9 cellular contexts compared by ENCODE assay signal in the genomic region with DNA sequence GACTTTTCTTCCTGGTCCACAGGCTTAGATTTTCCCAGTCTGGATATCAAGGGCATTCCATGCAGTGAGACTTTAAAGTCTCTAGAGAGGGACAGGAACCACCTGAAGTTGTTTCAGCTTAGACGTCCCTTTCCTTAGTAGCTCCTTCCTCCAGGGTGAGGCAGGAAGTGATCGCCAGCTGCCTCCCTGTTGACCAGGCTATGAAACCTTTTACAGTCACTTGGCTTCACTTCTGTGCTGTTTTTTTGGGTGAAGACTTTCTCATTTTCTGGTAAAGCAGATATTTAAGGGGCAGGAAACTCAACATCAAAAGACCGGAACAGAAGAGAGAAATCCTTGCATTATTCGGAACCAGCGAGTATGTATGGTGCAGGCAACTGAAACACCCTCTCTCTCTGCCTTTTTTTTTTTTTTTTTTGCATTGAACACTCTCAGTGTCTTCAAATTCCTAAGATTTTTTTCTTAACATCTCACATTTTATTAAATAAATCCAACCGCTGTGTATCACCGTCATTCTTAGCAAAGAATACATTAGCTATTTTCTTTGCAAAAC.
DNase-seq lines count a peak whose midpoint lies in the region; ATAC-seq and TF ChIP-seq lines count a peak whose summit lies in the region.
"Had no signal": no experiment of that assay in that cellular context is flagged by ENCODE, and none has a peak within 500 bp of the region (broad histone marks: within the 10 kb centered on the region; RNA-seq: fewer than 3 reads in every experiment).

No MANE protein-coding gene starts in this region.

- H3K9me3 ChIP-seq in smooth muscle cell (replicated peaks; ENCODE audit: low read depth), result no peaks in the 10 kb centered on the region

- H3K4me2 ChIP-seq in smooth muscle cell, result no peak overlapping the region

- no peaks in the 10 kb centered on the region for H3K79me2 ChIP-seq in smooth muscle cell (ENCODE audit: low read depth)

- no peaks in the 10 kb centered on the region for H3K4me1 ChIP-seq in smooth muscle cell (ENCODE audit: low read depth)

- no peak for ATAC-seq in activated CD8-positive, alpha-beta memory T cell treated with anti-CD3 and anti-CD28 coated beads, Interleukin-2, amount 10 ng/mL, durations not matched to agents 7 days and 5 days
- ATAC-seq in central memory CD8-positive, alpha-beta T cell (replicated peaks; ENCODE audit: extremely low read depth, poor library complexity, severe bottlenecking), result no peak

- no peak for TF ChIP-seq CTCF in smooth muscle cell (IDR thresholded peaks at IDR 0.05; ENCODE audit: borderline replicate concordance, insufficient read depth, poor library complexity, severe bottlenecking)

- peaks cover 83% of the 10 kb centered on the region for H3K4me1 Mint-ChIP-seq in activated CD8-positive, alpha-beta memory T cell treated with anti-CD3 and anti-CD28 coated beads, Interleukin-2, amount 10 ng/mL, durations not matched to agents 7 days and 5 days
- peaks cover 41% of the 10 kb centered on the region for H3K4me1 Mint-ChIP-seq in central memory CD8-positive, alpha-beta T cell

- 85% methylated on average over 7 of the region's 7 CpGs for WGBS in smooth muscle cell (ENCODE audit: low lambda C conversion rate)

- peaks cover 2% of the 10 kb centered on the region for H3K27me3 Mint-ChIP-seq in activated CD8-positive, alpha-beta memory T cell treated with anti-CD3 and anti-CD28 coated beads, Interleukin-2, amount 10 ng/mL, durations not matched to agents 7 days and 5 days
- no peaks in the 10 kb centered on the region for H3K27me3 Mint-ChIP-seq in central memory CD8-positive, alpha-beta T cell

- H3K9me3 Mint-ChIP-seq in activated CD8-positive, alpha-beta memory T cell treated with anti-CD3 and anti-CD28 coated beads, Interleukin-2, amount 10 ng/mL, durations not matched to agents 7 days and 5 days (ENCODE audit: low read depth), result no peaks in the 10 kb centered on the region
- no peaks in the 10 kb centered on the region for H3K9me3 Mint-ChIP-seq in central memory CD8-positive, alpha-beta T cell

- H3K9ac ChIP-seq in smooth muscle cell (ENCODE audit: low read depth), result no peak overlapping the region

- H4K20me1 ChIP-seq in smooth muscle cell (ENCODE audit: low read depth), result no peaks in the 10 kb centered on the region

- H3K36me3 ChIP-seq in smooth muscle cell (ENCODE audit: low read depth), result no peaks in the 10 kb centered on the region

- H3K4me3 ChIP-seq in smooth muscle cell, result no peak overlapping the region

- CTCF ChIA-PET in activated CD8-positive, alpha-beta memory T cell treated with anti-CD3 and anti-CD28 coated beads, Interleukin-2, amount 10 ng/mL, durations not matched to agents 7 days and 5 days (lab: Charles Lee), result interaction anchor here (0.7 to 1.9 kb wide), 4 partner anchors 14 to 240 kb away, joined by 3 to 7 read pairs (median 3); no protein-coding TSS in a partner anchor

- peaks cover 4% of the 10 kb centered on the region for H3K36me3 Mint-ChIP-seq in activated CD8-positive, alpha-beta memory T cell treated with anti-CD3 and anti-CD28 coated beads, Interleukin-2, amount 10 ng/mL, durations not matched to agents 7 days and 5 days
- H3K36me3 Mint-ChIP-seq in central memory CD8-positive, alpha-beta T cell (ENCODE audit: insufficient read depth), result peaks cover 3% of the 10 kb centered on the region

- H2AFZ ChIP-seq in smooth muscle cell (ENCODE audit: low read depth), result peak overlapping the region; percentile 60

- H3K4me3 Mint-ChIP-seq in activated CD8-positive, alpha-beta memory T cell treated with anti-CD3 and anti-CD28 coated beads, Interleukin-2, amount 10 ng/mL, durations not matched to agents 7 days and 5 days, result peak overlapping the region; percentile 54
- peak overlapping the region; percentile 31 for H3K4me3 Mint-ChIP-seq in central memory CD8-positive, alpha-beta T cell

- no peak overlapping the region for H3K27ac ChIP-seq in smooth muscle cell (ENCODE audit: low read depth)

- DNase-seq in activated CD8-positive, alpha-beta memory T cell treated with anti-CD3 and anti-CD28 coated beads, Interleukin-2, amount 10 ng/mL, durations not matched to agents 7 days and 5 days, result no peak
- no peak for DNase-seq in activated CD8-positive, alpha-beta memory T cell treated with anti-CD3 and anti-CD28 coated beads, Interleukin-2, amount 50 U/mL, for 4 hours
- peak; percentile 16 for DNase-seq in NCI-H69 (lab: John Stamatoyannopoulos, UW)
- DNase-seq in central memory CD8-positive, alpha-beta T cell (ENCODE audit: low spot score in 2 of 2), result no peak
- no peak for DNase-seq in smooth muscle cell (lab: John Stamatoyannopoulos, UW; ENCODE audit: unreplicated experiment)
- no peak for DNase-seq in mucosa of gallbladder (ENCODE audit: low spot score)
- no peak for DNase-seq in hippocampal formation (lab: John Stamatoyannopoulos, UW)
- no peak for DNase-seq in DMS79 (lab: John Stamatoyannopoulos, UW)
- DNase-seq: NCI-H1048 had no signal

- peak overlapping the region; percentile 86 for H3K27ac Mint-ChIP-seq in activated CD8-positive, alpha-beta memory T cell treated with anti-CD3 and anti-CD28 coated beads, Interleukin-2, amount 10 ng/mL, durations not matched to agents 7 days and 5 days
- peak overlapping the region; percentile 86 for H3K27ac Mint-ChIP-seq in central memory CD8-positive, alpha-beta T cell (ENCODE audit: low read depth)

- no peaks in the 10 kb centered on the region for H3F3A ChIP-seq in smooth muscle cell (ENCODE audit: low read depth)

- no peaks in the 10 kb centered on the region for H3K27me3 ChIP-seq in smooth muscle cell (ENCODE audit: low read depth)
